8 cellular contexts compared by ENCODE assay signal in the genomic region with DNA sequence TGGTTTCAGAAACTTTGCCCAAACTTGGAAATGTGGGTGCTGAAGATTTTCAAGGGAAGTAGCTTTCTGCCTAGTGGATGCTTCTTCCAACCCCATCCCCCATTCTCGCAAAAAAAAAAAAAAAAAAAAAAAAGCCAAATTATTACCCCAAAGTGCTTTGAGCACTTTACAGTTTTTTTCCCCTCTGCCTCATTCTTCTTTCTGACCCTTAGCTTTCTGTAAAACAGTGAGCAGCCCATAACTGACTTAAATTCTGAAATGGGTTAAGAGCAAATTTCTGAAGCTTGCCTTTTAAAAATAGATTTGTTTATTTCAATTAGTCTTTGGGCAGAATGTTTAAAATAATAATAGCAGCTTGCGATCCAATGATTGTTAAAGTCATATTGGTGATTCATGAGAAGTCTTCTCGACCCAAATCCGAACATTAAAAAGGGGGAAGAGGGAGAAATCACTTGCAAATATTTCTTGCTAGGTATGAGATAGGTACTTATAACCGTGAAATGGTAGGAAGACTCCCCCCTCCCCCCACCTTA. TPM values are rescaled to one million over a fixed set of nuclear protein-coding genes. Genes with fewer than 3 reads are reported as not detected.
DNase-seq lines count a peak whose midpoint lies in the region; ATAC-seq and TF ChIP-seq lines count a peak whose summit lies in the region.

No MANE protein-coding gene starts in this region.

- TF ChIP-seq CTCF in GM10266 (IDR thresholded peaks at IDR 0.05; ENCODE audit: control insufficient read depth, insufficient read depth, low read depth, missing control alignments): no peak

- peak overlapping the region; percentile 90 for H3K4me3 ChIP-seq in iPS-20b (ENCODE audit: low read length)
- H3K4me3 ChIP-seq in stomach smooth muscle (ENCODE audit: low read length in 2 of 2): peak overlapping the region; percentile 56 to 83

- H3K4me1 ChIP-seq in iPS-20b (ENCODE audit: insufficient read depth, low read length) (peaks cover 8% of the 10 kb centered on the region; the same call in 1 of the 2 replicates), stomach smooth muscle (ENCODE audit: control insufficient read depth, insufficient read depth, low read length) (peaks cover 19% of the 10 kb centered on the region)

- peak; percentile 72 for DNase-seq in NCI-H2029 treated with DMSO at 0.1 percent for 48 hours (lab: John Stamatoyannopoulos, UW)
- DNase-seq in NCI-H2029 (lab: John Stamatoyannopoulos, UW): no peak
- DNase-seq in DMS153 treated with DMSO at 0.1 percent for 48 hours (lab: John Stamatoyannopoulos, UW; ENCODE audit: unreplicated experiment): no peak
- DNase-seq in NCI-H82 (lab: John Stamatoyannopoulos, UW): no peak
- DNase-seq in GM10266 (ENCODE audit: extremely low spot score): no peak

- no peak overlapping the region for H3K27ac Mint-ChIP-seq in activated T-helper 17 cell treated with anti-CD3 and anti-CD28 coated beads, Interleukin-2, amount 50 U/mL, for 72 hours

- H3K4me1 Mint-ChIP-seq in activated T-helper 17 cell treated with anti-CD3 and anti-CD28 coated beads, Interleukin-2, amount 50 U/mL, for 72 hours: peaks cover 18% of the 10 kb centered on the region

- H3K36me3 ChIP-seq in iPS-20b (ENCODE audit: insufficient read depth, low read depth, low read length): peaks cover 36% of the 10 kb centered on the region
- no peaks in the 10 kb centered on the region for H3K36me3 ChIP-seq in stomach smooth muscle (ENCODE audit: control insufficient read depth in 2 of 2, insufficient read depth in 2 of 2, low read length in 2 of 2)

- no peak overlapping the region for H3K27ac ChIP-seq in iPS-20b (ENCODE audit: low read length)
- no peak overlapping the region for H3K27ac ChIP-seq in stomach smooth muscle (ENCODE audit: low read length)

- H3K9ac ChIP-seq in iPS-20b (ENCODE audit: low read depth, low read length): peak overlapping the region; percentile 78
- peak overlapping the region; percentile 2 to 65 for H3K9ac ChIP-seq in stomach smooth muscle (ENCODE audit: low read length in 2 of 2)

- peaks cover 49% of the 10 kb centered on the region for H3K27me3 Mint-ChIP-seq in activated T-helper 17 cell treated with anti-CD3 and anti-CD28 coated beads, Interleukin-2, amount 50 U/mL, for 72 hours

- H3K9me3 ChIP-seq in iPS-20b (ENCODE audit: insufficient read depth, low read depth, low read length): no peaks in the 10 kb centered on the region
- H3K9me3 ChIP-seq in stomach smooth muscle (ENCODE audit: control insufficient read depth in 2 of 2, low read length in 2 of 2): no peaks in the 10 kb centered on the region

- H3K9me3 Mint-ChIP-seq in activated T-helper 17 cell treated with anti-CD3 and anti-CD28 coated beads, Interleukin-2, amount 50 U/mL, for 72 hours: no peaks in the 10 kb centered on the region

- ATAC-seq in activated T-helper 17 cell treated with anti-CD3 and anti-CD28 coated beads, Interleukin-2, amount 50 U/mL, for 72 hours (replicated peaks): no peak

- peaks cover 7% of the 10 kb centered on the region for H3K36me3 Mint-ChIP-seq in activated T-helper 17 cell treated with anti-CD3 and anti-CD28 coated beads, Interleukin-2, amount 50 U/mL, for 72 hours (ENCODE audit: low read depth)

- H3K27me3 ChIP-seq in iPS-20b (ENCODE audit: insufficient read depth, low read length) (peaks cover 14% of the 10 kb centered on the region; the same call in 1 of the 2 replicates), stomach smooth muscle (ENCODE audit: control insufficient read depth in 1 of 2, insufficient read depth in 2 of 2, low read length in 2 of 2) (no peaks in the 10 kb centered on the region)

- peak overlapping the region; percentile 90 for H3K4me3 Mint-ChIP-seq in activated T-helper 17 cell treated with anti-CD3 and anti-CD28 coated beads, Interleukin-2, amount 50 U/mL, for 72 hours

RNA-seq across cellular contexts. Expression of a gene that starts 1.0 kb away (rescaled TPM):
- not detected for total RNA-seq in activated T-helper 17 cell treated with anti-CD3 and anti-CD28 coated beads, Interleukin-2, amount 50 U/mL, for 72 hours
